8 cellular contexts compared by ENCODE assay signal in the genomic region with DNA sequence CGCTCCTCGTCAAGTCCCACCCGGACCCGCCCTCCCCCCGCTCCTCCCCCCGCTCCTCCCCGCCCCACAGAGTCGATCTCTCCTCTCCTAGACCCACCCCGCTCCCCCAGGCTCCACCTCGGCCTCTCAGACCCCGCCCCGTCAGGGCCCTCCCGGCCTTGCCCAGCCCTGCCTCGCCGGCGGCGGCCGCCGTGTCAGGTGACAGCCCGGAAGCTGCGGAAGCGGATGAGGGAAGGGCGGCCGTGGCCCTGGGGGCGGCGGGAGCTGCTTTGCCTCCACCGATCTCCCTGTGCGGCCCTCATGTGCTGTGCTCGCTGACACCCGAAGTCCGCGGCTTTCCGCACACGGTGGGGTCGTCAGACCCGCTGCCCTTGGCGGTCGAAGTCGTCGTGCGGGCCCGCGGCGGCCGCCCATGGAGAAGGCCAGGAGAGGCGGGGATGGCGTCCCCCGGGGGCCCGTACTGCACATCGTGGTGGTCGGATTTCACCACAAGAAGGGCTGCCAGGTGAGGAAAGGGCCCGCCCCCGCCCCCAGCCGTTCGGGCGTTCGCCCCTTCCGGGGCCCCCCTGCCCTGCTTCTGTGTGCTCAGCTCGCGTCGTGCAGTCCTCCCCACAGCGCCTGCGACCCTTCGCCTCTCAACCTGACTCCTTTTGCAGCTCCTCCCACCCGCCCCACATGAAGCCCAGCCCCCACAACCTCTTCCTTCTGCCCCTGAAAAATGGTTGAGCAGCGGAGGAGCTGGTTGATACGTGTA. TPM values are rescaled to one million over a fixed set of nuclear protein-coding genes. Genes with fewer than 3 reads are reported as not detected.
A peak's percentile ranks its signal among the peaks of the same experiment; 100 is the strongest.
DNase-seq lines count a peak whose midpoint lies in the region; ATAC-seq, FAIRE-seq and TF ChIP-seq lines count a peak whose summit lies in the region.

TSS of gene AVL9 (plus strand) at position 192 of the 754 bp plus-strand sequence. CDS start at position 413, 221 bp downstream.

- DNase-seq in NCI-H1417 (lab: John Stamatoyannopoulos, UW) (peak; percentile 93 to 98 (median 97)), SW 1271 (lab: John Stamatoyannopoulos, UW) (peak; percentile 80 to 88), Right ventricle myocardium inferior (ENCODE audit: missing footprints) (peak; percentile 99), pancreas (peak; percentile 98 to 99 (median 99)), thyroid gland (peak; percentile 97 to 99)
- peak; percentile 100 for DNase-seq in activated naive CD8-positive, alpha-beta T cell treated with anti-CD3 and anti-CD28 coated beads, Interleukin-2, amount 50 U/mL, for 16 hours (ENCODE audit: low read depth, low spot score)

- H3K4me1 ChIP-seq in pancreas: peaks cover 4 to 20% (median 17%) of the 10 kb centered on the region in 3 donors
- peaks cover 5 to 17% of the 10 kb centered on the region in 2 donors for H3K4me1 ChIP-seq in thyroid gland

- H3K27ac ChIP-seq in pancreas: peak within 1 kb of the TSS; percentile 88 to 97 (median 93)
- peak within 1 kb of the TSS; percentile 91 to 96 (median 92) for H3K27ac ChIP-seq in thyroid gland

- intact Hi-C loops in Right ventricle myocardium inferior (cut with DNase I): loop anchor here (2.0 kb wide), 1 partner anchor 91 kb away; no protein-coding TSS in a partner anchor
- intact Hi-C loops in pancreas (cut with DNase I): no loop called here
- intact Hi-C loops in thyroid gland (cut with DNase I): no loop called here

- H3K27me3 ChIP-seq in pancreas (no peaks in the 10 kb centered on the region), thyroid gland (no peaks in the 10 kb centered on the region)

- peak within 1 kb of the TSS; percentile 97 for H3K4me3 ChIP-seq in GM12875 (ENCODE audit: low read depth, low read length)
- peak within 1 kb of the TSS; percentile 70 to 95 (median 90) for H3K4me3 ChIP-seq in pancreas
- H3K4me3 ChIP-seq in thyroid gland (replicated peaks in 1 of 3): peak within 1 kb of the TSS; percentile 65 to 96 (median 83)

- no peak for TF ChIP-seq CTCF in GM12875 (IDR thresholded peaks at IDR 0.05; ENCODE audit: borderline replicate concordance, insufficient read depth, low read depth, low read length)
- TF ChIP-seq CTCF in pancreas (IDR thresholded peaks at IDR 0.05): no peak
- TF ChIP-seq CTCF in thyroid gland (IDR thresholded peaks at IDR 0.05): peak in 1 of 6 experiments; percentile 2

- no peak for FAIRE-seq in pancreas (lab: Jason Lieb, UNC)

- ATAC-seq in HG02763 (IDR thresholded peaks at IDR 0.05; ENCODE audit: unreplicated experiment) (peak; percentile 96), Right ventricle myocardium inferior (peak; percentile 100), pancreas (peak; percentile 93 to 97 (median 96))

- H3K36me3 ChIP-seq in pancreas (no peaks in the 10 kb centered on the region), thyroid gland (no peaks in the 10 kb centered on the region)

- TF ChIP-seq POLR2A in thyroid gland (IDR thresholded peaks at IDR 0.05): peak; percentile 43 to 88

- H3K9me3 ChIP-seq in pancreas (no peaks in the 10 kb centered on the region), thyroid gland (no peaks in the 10 kb centered on the region)

- WGBS in pancreas, 2 donors: 0 to 1% methylated on average over 54 to 67 of the region's 67 CpGs
- WGBS in thyroid gland, 2 donors: 0 to 2% methylated on average over 11 to 27 of the region's 67 CpGs

RNA-seq across cellular contexts. Expression of gene AVL9, which starts in this region (rescaled TPM):
- total RNA-seq in Right ventricle myocardium inferior (14.4 TPM), pancreas (10 to 100 TPM; 16.1 to 23.4 (median 19.0) TPM), thyroid gland (10 to 100 TPM; 33.6 to 45.1 (median 42.3) TPM)
- polyA plus RNA-seq in pancreas: 1 to 10 TPM; 4.6 to 6.2 TPM

Comparison
In these comparisons a context has a peak if more than half of its experiments do, and no peak if none do; other contexts are left out.
1. Peak in every context shown above with its lines: DNase-seq, ATAC-seq, H3K4me3 ChIP-seq and H3K27ac ChIP-seq.